1 cellular context compared by ENCODE assay signal in the genomic region with DNA sequence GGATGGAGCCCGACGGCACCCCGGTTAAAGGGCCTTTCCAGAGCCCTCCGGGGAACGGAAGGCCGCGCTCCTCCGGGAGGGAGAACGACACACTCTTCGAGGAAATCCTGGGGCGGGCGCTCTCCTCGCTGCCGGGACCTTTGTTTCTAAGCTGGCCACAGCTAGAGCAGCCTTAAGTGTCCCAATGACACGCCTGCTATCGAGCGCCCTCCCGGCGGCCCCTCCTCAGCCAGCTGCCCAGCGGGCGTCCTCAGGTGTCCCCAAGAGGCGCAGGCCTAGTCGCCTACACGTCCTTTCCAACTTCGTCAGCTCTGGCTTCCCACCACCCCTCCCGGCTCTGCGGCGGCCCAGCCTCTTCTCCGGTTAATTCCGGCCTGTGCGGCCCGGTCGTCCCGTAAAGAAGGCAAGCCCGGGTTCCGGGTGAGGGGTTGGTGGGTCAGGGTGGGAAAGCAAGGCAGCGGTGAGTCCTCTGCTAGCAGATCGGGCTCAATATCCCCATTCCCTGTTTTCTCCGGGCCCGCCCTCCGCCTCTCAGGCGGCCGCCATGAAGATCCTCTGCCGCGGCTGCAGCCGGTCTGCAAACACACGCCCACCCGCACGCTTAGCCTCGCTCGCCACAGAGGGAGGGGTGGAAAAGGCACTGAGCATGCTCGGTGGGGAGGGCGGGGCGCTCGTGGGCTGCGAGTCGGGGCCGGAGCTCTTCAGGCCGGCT.
A peak's percentile ranks its signal among the peaks of the same experiment; 100 is the strongest.
TF ChIP-seq lines count a peak whose summit lies in the region.

No MANE protein-coding gene starts in this region.

TF ChIP-seq in K562, 482 proteins besides CTCF, POLR2A, EP300 and RAD21 (continued from another document and continues in another):
- TF ChIP-seq, protein P1, sequence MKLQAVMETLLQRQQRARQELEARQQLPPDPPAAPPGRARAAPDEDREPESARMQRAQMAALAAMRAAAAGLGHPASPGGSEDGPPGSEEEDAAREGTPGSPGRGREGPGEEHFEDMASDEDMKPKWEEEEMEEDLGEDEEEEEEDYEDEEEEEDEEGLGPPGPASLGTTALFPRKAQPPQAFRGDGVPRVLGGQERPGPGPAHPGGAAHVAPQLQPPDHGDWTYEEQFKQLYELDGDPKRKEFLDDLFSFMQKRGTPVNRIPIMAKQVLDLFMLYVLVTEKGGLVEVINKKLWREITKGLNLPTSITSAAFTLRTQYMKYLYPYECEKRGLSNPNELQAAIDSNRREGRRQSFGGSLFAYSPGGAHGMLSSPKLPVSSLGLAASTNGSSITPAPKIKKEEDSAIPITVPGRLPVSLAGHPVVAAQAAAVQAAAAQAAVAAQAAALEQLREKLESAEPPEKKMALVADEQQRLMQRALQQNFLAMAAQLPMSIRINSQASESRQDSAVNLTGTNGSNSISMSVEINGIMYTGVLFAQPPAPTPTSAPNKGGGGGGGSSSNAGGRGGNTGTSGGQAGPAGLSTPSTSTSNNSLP (IDR thresholded peaks at IDR 0.05; ENCODE audit: borderline replicate concordance, low read depth, low read length), result no peak
- TF ChIP-seq ILF3 (IDR thresholded peaks at IDR 0.05; ENCODE audit: borderline replicate concordance) (no peak), ZFP36 (IDR thresholded peaks at IDR 0.05; ENCODE audit: low read depth, low read length, partially characterized antibody) (no peak), ZNF12 (CRISPR knock-in tag; IDR thresholded peaks at IDR 0.05) (no peak), ZNF282 (CRISPR knock-in tag; IDR thresholded peaks at IDR 0.05) (no peak), NFE2 (IDR thresholded peaks at IDR 0.05; ENCODE audit: low read depth) (no peak), GATAD2A (IDR thresholded peaks at IDR 0.05) (no peak), BCOR (IDR thresholded peaks at IDR 0.05) (peak; percentile 31; the same call in 1 of the 2 replicates), CBX3 (IDR thresholded peaks at IDR 0.05; ENCODE audit: borderline replicate concordance in 1 of 2, low read length in 2 of 2) (no peak), BRD4 (IDR thresholded peaks at IDR 0.05) (no peak), ZNF324 (CRISPR knock-in tag; IDR thresholded peaks at IDR 0.05) (no peak), ZNF780A (CRISPR knock-in tag; IDR thresholded peaks at IDR 0.05) (no peak), ZNF263 (CRISPR knock-in tag; IDR thresholded peaks at IDR 0.05; ENCODE audit: borderline replicate concordance) (no peak; the same call in 1 of the 2 replicates), LCOR (CRISPR knock-in tag; IDR thresholded peaks at IDR 0.05) (no peak), ZBTB5 (IDR thresholded peaks at IDR 0.05) (no peak), MCM5 (IDR thresholded peaks at IDR 0.05; ENCODE audit: low read depth) (no peak), RUNX1 (IDR thresholded peaks at IDR 0.05; ENCODE audit: low read depth) (no peak), HCFC1 (IDR thresholded peaks at IDR 0.05; ENCODE audit: low read depth, low read length) (no peak; the same call in 1 of the 2 replicates), ZFX (CRISPR knock-in tag; IDR thresholded peaks at IDR 0.05) (peak; percentile 99), ZBED1 (IDR thresholded peaks at IDR 0.05) (no peak), MITF (IDR thresholded peaks at IDR 0.05) (no peak), POU5F1 (IDR thresholded peaks at IDR 0.05; ENCODE audit: borderline replicate concordance, low read depth, low read length, partially characterized antibody) (no peak), GATAD2B (IDR thresholded peaks at IDR 0.05; ENCODE audit: borderline replicate concordance) (no peak), SMC3 (conservative IDR thresholded peaks at IDR 0.05; ENCODE audit: insufficient read depth, low read depth, low read length) (no peak), FOXJ2 (tag; IDR thresholded peaks at IDR 0.05) (no peak), MTA1 (IDR thresholded peaks at IDR 0.05; ENCODE audit: borderline replicate concordance) (no peak), TFAP4 (CRISPR knock-in tag; IDR thresholded peaks at IDR 0.05; ENCODE audit: borderline replicate concordance) (peak; percentile 73), ZNF57 (CRISPR knock-in tag; IDR thresholded peaks at IDR 0.05) (no peak), ZFPM2 (CRISPR knock-in tag; IDR thresholded peaks at IDR 0.05) (no peak), LARP7 (IDR thresholded peaks at IDR 0.05) (no peak), HDGF (IDR thresholded peaks at IDR 0.05) (no peak), HINFP (tag; conservative IDR thresholded peaks at IDR 0.05; ENCODE audit: low read depth) (no peak), SRSF7 (optimal IDR thresholded peaks at IDR 0.05; ENCODE audit: low read depth, low read length) (no peak), SREBF2 (CRISPR knock-in tag; IDR thresholded peaks at IDR 0.05) (no peak), ZBTB34 (CRISPR knock-in tag; IDR thresholded peaks at IDR 0.05) (no peak), ZNF398 (CRISPR knock-in tag; IDR thresholded peaks at IDR 0.05) (no peak)
- TF ChIP-seq, protein P2, sequence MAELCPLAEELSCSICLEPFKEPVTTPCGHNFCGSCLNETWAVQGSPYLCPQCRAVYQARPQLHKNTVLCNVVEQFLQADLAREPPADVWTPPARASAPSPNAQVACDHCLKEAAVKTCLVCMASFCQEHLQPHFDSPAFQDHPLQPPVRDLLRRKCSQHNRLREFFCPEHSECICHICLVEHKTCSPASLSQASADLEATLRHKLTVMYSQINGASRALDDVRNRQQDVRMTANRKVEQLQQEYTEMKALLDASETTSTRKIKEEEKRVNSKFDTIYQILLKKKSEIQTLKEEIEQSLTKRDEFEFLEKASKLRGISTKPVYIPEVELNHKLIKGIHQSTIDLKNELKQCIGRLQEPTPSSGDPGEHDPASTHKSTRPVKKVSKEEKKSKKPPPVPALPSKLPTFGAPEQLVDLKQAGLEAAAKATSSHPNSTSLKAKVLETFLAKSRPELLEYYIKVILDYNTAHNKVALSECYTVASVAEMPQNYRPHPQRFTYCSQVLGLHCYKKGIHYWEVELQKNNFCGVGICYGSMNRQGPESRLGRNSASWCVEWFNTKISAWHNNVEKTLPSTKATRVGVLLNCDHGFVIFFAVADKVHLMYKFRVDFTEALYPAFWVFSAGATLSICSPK (IDR thresholded peaks at IDR 0.05; ENCODE audit: borderline replicate concordance), result no peak
- TF ChIP-seq, protein P3, sequence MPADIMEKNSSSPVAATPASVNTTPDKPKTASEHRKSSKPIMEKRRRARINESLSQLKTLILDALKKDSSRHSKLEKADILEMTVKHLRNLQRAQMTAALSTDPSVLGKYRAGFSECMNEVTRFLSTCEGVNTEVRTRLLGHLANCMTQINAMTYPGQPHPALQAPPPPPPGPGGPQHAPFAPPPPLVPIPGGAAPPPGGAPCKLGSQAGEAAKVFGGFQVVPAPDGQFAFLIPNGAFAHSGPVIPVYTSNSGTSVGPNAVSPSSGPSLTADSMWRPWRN (IDR thresholded peaks at IDR 0.05; ENCODE audit: low read depth), result 0 out of 2 replicates have a peak, but pooled peaks have one; percentile 18
- TF ChIP-seq, protein P4, sequence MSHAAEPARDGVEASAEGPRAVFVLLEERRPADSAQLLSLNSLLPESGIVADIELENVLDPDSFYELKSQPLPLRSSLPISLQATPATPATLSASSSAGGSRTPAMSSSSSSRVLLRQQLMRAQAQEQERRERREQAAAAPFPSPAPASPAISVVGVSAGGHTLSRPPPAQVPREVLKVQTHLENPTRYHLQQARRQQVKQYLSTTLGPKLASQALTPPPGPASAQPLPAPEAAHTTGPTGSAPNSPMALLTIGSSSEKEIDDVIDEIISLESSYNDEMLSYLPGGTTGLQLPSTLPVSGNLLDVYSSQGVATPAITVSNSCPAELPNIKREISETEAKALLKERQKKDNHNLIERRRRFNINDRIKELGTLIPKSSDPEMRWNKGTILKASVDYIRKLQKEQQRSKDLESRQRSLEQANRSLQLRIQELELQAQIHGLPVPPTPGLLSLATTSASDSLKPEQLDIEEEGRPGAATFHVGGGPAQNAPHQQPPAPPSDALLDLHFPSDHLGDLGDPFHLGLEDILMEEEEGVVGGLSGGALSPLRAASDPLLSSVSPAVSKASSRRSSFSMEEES (CRISPR knock-in tag; IDR thresholded peaks at IDR 0.05), result no peak
- TF ChIP-seq, protein P5, sequence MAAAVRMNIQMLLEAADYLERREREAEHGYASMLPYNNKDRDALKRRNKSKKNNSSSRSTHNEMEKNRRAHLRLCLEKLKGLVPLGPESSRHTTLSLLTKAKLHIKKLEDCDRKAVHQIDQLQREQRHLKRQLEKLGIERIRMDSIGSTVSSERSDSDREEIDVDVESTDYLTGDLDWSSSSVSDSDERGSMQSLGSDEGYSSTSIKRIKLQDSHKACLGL (CRISPR knock-in tag; IDR thresholded peaks at IDR 0.05; ENCODE audit: borderline replicate concordance, poor library complexity, severe bottlenecking), result no peak
- TF ChIP-seq, protein P6, sequence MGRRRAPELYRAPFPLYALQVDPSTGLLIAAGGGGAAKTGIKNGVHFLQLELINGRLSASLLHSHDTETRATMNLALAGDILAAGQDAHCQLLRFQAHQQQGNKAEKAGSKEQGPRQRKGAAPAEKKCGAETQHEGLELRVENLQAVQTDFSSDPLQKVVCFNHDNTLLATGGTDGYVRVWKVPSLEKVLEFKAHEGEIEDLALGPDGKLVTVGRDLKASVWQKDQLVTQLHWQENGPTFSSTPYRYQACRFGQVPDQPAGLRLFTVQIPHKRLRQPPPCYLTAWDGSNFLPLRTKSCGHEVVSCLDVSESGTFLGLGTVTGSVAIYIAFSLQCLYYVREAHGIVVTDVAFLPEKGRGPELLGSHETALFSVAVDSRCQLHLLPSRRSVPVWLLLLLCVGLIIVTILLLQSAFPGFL (CRISPR knock-in tag; IDR thresholded peaks at IDR 0.05), result no peak
